11 cellular contexts compared by ENCODE assay signal in the genomic region with DNA sequence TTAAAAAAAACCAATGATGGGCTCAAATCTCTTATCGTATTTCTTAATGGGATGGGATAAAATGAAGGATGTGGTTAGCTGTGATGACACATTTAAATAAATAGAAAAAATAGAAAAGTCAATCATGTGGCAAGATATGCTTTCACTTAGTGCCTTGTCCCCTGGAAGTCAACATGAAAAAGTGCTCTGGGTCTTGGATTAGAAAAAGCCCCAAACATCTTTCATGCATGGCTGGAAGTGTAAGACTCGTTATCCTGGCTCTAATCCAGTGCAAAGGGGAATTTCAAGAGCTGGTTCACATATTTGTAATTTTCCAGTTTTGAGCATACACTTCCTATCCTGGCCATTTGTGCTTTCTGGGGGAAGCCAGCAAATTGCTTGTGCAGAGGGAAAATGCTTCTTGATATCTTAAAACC.
DNase-seq lines count a peak whose midpoint lies in the region; ATAC-seq and TF ChIP-seq lines count a peak whose summit lies in the region.
"Had no signal": no experiment of that assay in that cellular context is flagged by ENCODE, and none has a peak within 500 bp of the region (broad histone marks: within the 10 kb centered on the region; RNA-seq: fewer than 3 reads in every experiment).

No MANE protein-coding gene starts in this region.

- no peak for TF ChIP-seq POLR2A in esophagus squamous epithelium (IDR thresholded peaks at IDR 0.05)

- TF ChIP-seq CTCF in esophagus squamous epithelium (IDR thresholded peaks at IDR 0.05) (no peak), endodermal cell (conservative IDR thresholded peaks at IDR 0.05) (no peak)

- H3K4me1 Mint-ChIP-seq in endodermal cell = peaks cover 2% of the 10 kb centered on the region
- H3K4me1 Mint-ChIP-seq: activated naive CD4-positive, alpha-beta T cell treated with anti-CD3 and anti-CD28 coated beads, Interleukin-2, amount 50 U/mL, for 24 hours had no signal

- ATAC-seq in HG03439 (IDR thresholded peaks at IDR 0.05; ENCODE audit: unreplicated experiment) = no peak
- no peak for ATAC-seq in GM18498 (IDR thresholded peaks at IDR 0.05; ENCODE audit: unreplicated experiment)
- ATAC-seq: T-cell had no signal

- H3K9me3 ChIP-seq in esophagus squamous epithelium = no peaks in the 10 kb centered on the region
- no peaks in the 10 kb centered on the region for H3K9me3 ChIP-seq in endodermal cell (ENCODE audit: control insufficient read depth, low read length)

- H3K27me3 ChIP-seq in esophagus squamous epithelium (no peaks in the 10 kb centered on the region), endodermal cell (ENCODE audit: control insufficient read depth, insufficient read depth, low read length, poor library complexity, severe bottlenecking) (no peaks in the 10 kb centered on the region)

- H3K27ac ChIP-seq in esophagus squamous epithelium = peak overlapping the region in 3 of 4 donors; percentile 11 to 59 (median 18)
- no peak overlapping the region for H3K27ac ChIP-seq in endodermal cell (ENCODE audit: low read depth, low read length)
- no peak overlapping the region for H3K27ac ChIP-seq in substantia nigra (ENCODE audit: low read depth, low read length, poor library complexity, severe bottlenecking)

- no peaks in the 10 kb centered on the region for H3K9me3 Mint-ChIP-seq in endodermal cell
- H3K9me3 Mint-ChIP-seq: activated naive CD4-positive, alpha-beta T cell treated with anti-CD3 and anti-CD28 coated beads, Interleukin-2, amount 50 U/mL, for 24 hours; immature natural killer cell; T-cell had no signal

- H3K4me3 ChIP-seq in esophagus squamous epithelium (no peak overlapping the region), endodermal cell (ENCODE audit: low read length) (no peak overlapping the region)

- no peaks in the 10 kb centered on the region for H3K36me3 Mint-ChIP-seq in endodermal cell (ENCODE audit: low read depth)
- H3K36me3 Mint-ChIP-seq: activated naive CD4-positive, alpha-beta T cell treated with anti-CD3 and anti-CD28 coated beads, Interleukin-2, amount 50 U/mL, for 24 hours; immature natural killer cell; T-cell had no signal

- DNase-seq in ELR (ENCODE audit: low read depth) = peak; percentile 52
- peak; percentile 32 for DNase-seq in NCI-H2171 (lab: John Stamatoyannopoulos, UW)
- no peak for DNase-seq in esophagus squamous epithelium (lab: John Stamatoyannopoulos, UW)
- DNase-seq in pulmonary artery endothelial cell (ENCODE audit: low read depth, low spot score) = peak; percentile 41
- DNase-seq in endodermal cell = no peak
- DNase-seq in substantia nigra (lab: John Stamatoyannopoulos, UW) = no peak
- DNase-seq: immature natural killer cell, T-cell had no signal

- H3K36me3 ChIP-seq in esophagus squamous epithelium = no peaks in the 10 kb centered on the region
- H3K36me3 ChIP-seq in endodermal cell (ENCODE audit: control insufficient read depth, insufficient read depth, low read length) = no peaks in the 10 kb centered on the region

- no peak overlapping the region for H3K9ac ChIP-seq in endodermal cell (ENCODE audit: extremely low read depth, low read length, poor library complexity, severe bottlenecking)

- H3K27ac Mint-ChIP-seq in endodermal cell = no peak overlapping the region
- H3K27ac Mint-ChIP-seq: activated naive CD4-positive, alpha-beta T cell treated with anti-CD3 and anti-CD28 coated beads, Interleukin-2, amount 50 U/mL, for 24 hours; immature natural killer cell; T-cell had no signal

- WGBS in esophagus squamous epithelium, 2 donors = 4 to 12% methylated on average over 2 of the region's 2 CpGs
- WGBS in endodermal cell (ENCODE audit: insufficient coverage in 1 of 2, insufficient read length in 1 of 2), 2 experiments = 86 to 90% methylated on average over 2 of the region's 2 CpGs

- H3K27me3 Mint-ChIP-seq in endodermal cell (ENCODE audit: insufficient read depth) = no peaks in the 10 kb centered on the region

- H3K4me1 ChIP-seq in esophagus squamous epithelium = peaks cover 0 to 19% (median 19%) of the 10 kb centered on the region in 3 donors
- H3K4me1 ChIP-seq in endodermal cell (ENCODE audit: control insufficient read depth, insufficient read depth, low read length) = no peaks in the 10 kb centered on the region

- intact Hi-C loops in esophagus squamous epithelium (cut with DNase I) = no loop called here

- H3K4me3 Mint-ChIP-seq in endodermal cell = no peak overlapping the region
- H3K4me3 Mint-ChIP-seq: activated naive CD4-positive, alpha-beta T cell treated with anti-CD3 and anti-CD28 coated beads, Interleukin-2, amount 50 U/mL, for 24 hours; immature natural killer cell; T-cell had no signal

Comparison
In these comparisons a context has a peak if more than half of its experiments do, and no peak if none do; other contexts are left out.
1. DNase-seq: peak in ELR (single experiment), NCI-H2171 (single experiment) and pulmonary artery endothelial cell (single experiment); none in esophagus squamous epithelium (single experiment), endodermal cell (single experiment) and substantia nigra (0 of 49).
2. H3K27ac ChIP-seq: peak in esophagus squamous epithelium (3 of 4); none in endodermal cell (single experiment) and substantia nigra (single experiment).